15 cellular contexts compared by ENCODE assay signal in genomic region chr19:48772503-48772953, GRCh38. TPM values are rescaled to one million over a fixed set of nuclear protein-coding genes. Genes with fewer than 3 reads are reported as not detected.
A peak's percentile ranks its signal among the peaks of the same experiment; 100 is the strongest.
DNase-seq lines count a peak whose midpoint lies in the region; ATAC-seq and TF ChIP-seq lines count a peak whose summit lies in the region.
"Had no signal": no experiment of that assay in that cellular context is flagged by ENCODE, and none has a peak within 500 bp of the region (broad histone marks: within the 10 kb centered on the region; RNA-seq: fewer than 3 reads in every experiment).

No MANE protein-coding gene starts in this region.

- DNase-seq in choroid plexus epithelial cell (ENCODE audit: low read depth) = peak; percentile 28
- peak; percentile 28 for DNase-seq in iris pigment epithelial cell (ENCODE audit: low read depth)
- no peak for DNase-seq in spleen
- DNase-seq in vagina (ENCODE audit: extremely low spot score in 2 of 2) = no peak
- DNase-seq: activated CD4-positive, alpha-beta T cell treated with anti-CD3 and anti-CD28 coated beads, Interleukin-2, amount 50 U/mL, for 48 hours; aorta; CD4-positive, CD25-positive, alpha-beta regulatory T cell; effector CD4-positive, alpha-beta T cell; islet precursor cell; MV-4-11; naive B cell had no signal

- H3K4me3 ChIP-seq in choroid plexus epithelial cell (ENCODE audit: low read depth, low read length) = no peak overlapping the region
- H3K4me3 ChIP-seq in spleen = no peak overlapping the region
- no peak overlapping the region for H3K4me3 ChIP-seq in vagina
- H3K4me3 ChIP-seq: SK-N-MC had no signal

- TF ChIP-seq POLR2A in spleen (IDR thresholded peaks at IDR 0.05) (no peak), vagina (IDR thresholded peaks at IDR 0.05) (no peak)

- H3K9me3 ChIP-seq in spleen = no peaks in the 10 kb centered on the region
- no peaks in the 10 kb centered on the region for H3K9me3 ChIP-seq in vagina

- H3K36me3 ChIP-seq in spleen (no peaks in the 10 kb centered on the region), vagina (no peaks in the 10 kb centered on the region)

- intact Hi-C loops in spleen (cut with DNase I; ENCODE audit: low total_unique reads) (no loop called here), vagina (cut with DNase I) (no loop called here)

- no peak for TF ChIP-seq CTCF in choroid plexus epithelial cell (conservative IDR thresholded peaks at IDR 0.05; ENCODE audit: low read depth, low read length)
- TF ChIP-seq CTCF in spleen (IDR thresholded peaks at IDR 0.05 in 8 of 11, conservative IDR thresholded peaks at IDR 0.05 in 3 of 11) = no peak
- TF ChIP-seq CTCF in vagina (IDR thresholded peaks at IDR 0.05) = no peak

- ATAC-seq in HG03039 (IDR thresholded peaks at IDR 0.05; ENCODE audit: unreplicated experiment) = no peak

- peaks cover 0 to 7% (median 0%) of the 10 kb centered on the region in 6 donors for H3K4me1 ChIP-seq in spleen
- H3K4me1 ChIP-seq in vagina = no peaks in the 10 kb centered on the region

- 60 to 89% (median 68%) methylated on average over 13 of the region's 13 CpGs for WGBS in spleen, 5 donors

- H3K27ac ChIP-seq in spleen (peak overlapping the region in 5 of 8 donors; percentile 5 to 48 (median 44)), vagina (no peak overlapping the region)
- H3K27ac ChIP-seq: SK-N-MC had no signal

- H3K27me3 ChIP-seq in spleen (replicated peaks in 1 of 7) (peaks cover 0 to 23% (median 0%) of the 10 kb centered on the region in 7 donors), vagina (no peaks in the 10 kb centered on the region)

RNA-seq across cellular contexts. Expression of gene FGF21, which starts 17.2 kb away (rescaled TPM):
- total RNA-seq in spleen = not detected
- polyA plus RNA-seq in spleen = not detected
- total RNA-seq in vagina = not detected
- total RNA-seq: activated T-helper 1 cell treated with anti-CD3 and anti-CD28 coated beads, Interleukin-12 subunit alpha, Interleukin-12 subunit beta, Interleukin-2, Interleukin-4 antibody, amounts not matched to agents 30 ng/mL and 10 ng/mL and 1 ng/mL, durations not matched to agents 14 hours and 24 hours and 36 hours; aorta; CD4-positive, CD25-positive, alpha-beta regulatory T cell; frontal cortex had no signal
- polyA plus RNA-seq: aorta; CD4-positive, CD25-positive, alpha-beta regulatory T cell had no signal

RNA-seq across cellular contexts. Expression of gene FUT1, which starts 20.1 kb away (rescaled TPM):
- 10 to 100 TPM in 4 of 7 donors, 1 to 10 TPM in 3; 5.6 to 22.9 (median 10.0) TPM for total RNA-seq in spleen
- polyA plus RNA-seq in spleen = 1 to 10 TPM; 1.0 to 6.5 (median 2.7) TPM
- total RNA-seq in vagina = 6.4 TPM
- total RNA-seq: CD4-positive, CD25-positive, alpha-beta regulatory T cell had no signal

RNA-seq across cellular contexts. Expression of gene IZUMO1, which starts 25.8 kb away (rescaled TPM):
- total RNA-seq in spleen = 1 to 10 TPM in 5 of 7 donors, under 1 TPM in 1, not detected in 1; 0.84 to 5.3 (median 1.8) TPM
- polyA plus RNA-seq in spleen = 1 to 10 TPM in 1 of 3 donors, under 1 TPM in 2; 0.26 to 1.0 (median 0.50) TPM
- total RNA-seq in vagina = 2.2 TPM
- total RNA-seq: activated T-helper 1 cell treated with anti-CD3 and anti-CD28 coated beads, Interleukin-12 subunit alpha, Interleukin-12 subunit beta, Interleukin-2, Interleukin-4 antibody, amounts not matched to agents 30 ng/mL and 10 ng/mL and 1 ng/mL, durations not matched to agents 14 hours and 24 hours and 36 hours; CD4-positive, CD25-positive, alpha-beta regulatory T cell; frontal cortex had no signal
- polyA plus RNA-seq: CD4-positive, CD25-positive, alpha-beta regulatory T cell had no signal

RNA-seq across cellular contexts. Expression of gene RASIP1, which starts 32.1 kb away (rescaled TPM):
- total RNA-seq in spleen = 10 to 100 TPM; 30.3 to 78.1 (median 39.8) TPM
- 10 to 100 TPM; 15.1 to 62.8 (median 42.1) TPM for polyA plus RNA-seq in spleen
- total RNA-seq in vagina = 31.2 TPM

RNA-seq across cellular contexts. Expression of gene BCAT2, which starts 38.3 kb away (rescaled TPM):
- total RNA-seq in spleen (10 to 100 TPM; 15.5 to 25.3 (median 20.4) TPM), vagina (41.5 TPM)
- polyA plus RNA-seq in spleen = 10 to 100 TPM; 25.5 to 31.7 (median 29.4) TPM

Comparison
In these comparisons a context has a peak if more than half of its experiments do, and no peak if none do; other contexts are left out.
1. DNase-seq: peak in choroid plexus epithelial cell (single experiment) and iris pigment epithelial cell (single experiment); none in spleen (single experiment) and vagina (0 of 2).